In genomic region chr19:39363909-39364457, GRCh38 we compare ENCODE assay signal across 12 cellular contexts. TPM values are rescaled to one million over a fixed set of nuclear protein-coding genes. Genes with fewer than 3 reads are reported as not detected.
DNase-seq lines count a peak whose midpoint lies in the region; ATAC-seq and TF ChIP-seq lines count a peak whose summit lies in the region.
"Had no signal": no experiment of that assay in that cellular context is flagged by ENCODE, and none has a peak within 500 bp of the region (broad histone marks: within the 10 kb centered on the region; RNA-seq: fewer than 3 reads in every experiment).

No MANE protein-coding gene starts in this region.

- no peak overlapping the region for H3K4me3 ChIP-seq in esophagus muscularis mucosa
- H3K4me3 ChIP-seq in naive thymus-derived CD4-positive, alpha-beta T cell (ENCODE audit: low read length), result no peak overlapping the region

- no peak overlapping the region for H3K4me3 Mint-ChIP-seq in naive thymus-derived CD4-positive, alpha-beta T cell
- no peak overlapping the region for H3K4me3 Mint-ChIP-seq in Calu3 (ENCODE audit: low read depth, unreplicated experiment)

- H3K27me3 Mint-ChIP-seq in naive thymus-derived CD4-positive, alpha-beta T cell, result no peaks in the 10 kb centered on the region
- H3K27me3 Mint-ChIP-seq in Calu3 (ENCODE audit: unreplicated experiment), result no peaks in the 10 kb centered on the region
- H3K27me3 Mint-ChIP-seq: CD8-positive, alpha-beta memory T cell had no signal

- no peaks in the 10 kb centered on the region for H3K27me3 ChIP-seq in esophagus muscularis mucosa
- H3K27me3 ChIP-seq in naive thymus-derived CD4-positive, alpha-beta T cell (ENCODE audit: control insufficient read depth in 2 of 2, insufficient read depth in 2 of 2, low read length in 2 of 2), result no peaks in the 10 kb centered on the region

- TF ChIP-seq CTCF in esophagus muscularis mucosa (IDR thresholded peaks at IDR 0.05) (no peak), Calu3 (IDR thresholded peaks at IDR 0.05; ENCODE audit: unreplicated experiment) (no peak)

- no peak overlapping the region for H3K27ac Mint-ChIP-seq in naive thymus-derived CD4-positive, alpha-beta T cell
- no peak overlapping the region for H3K27ac Mint-ChIP-seq in Calu3 (ENCODE audit: unreplicated experiment)

- no peaks in the 10 kb centered on the region for H3K9me3 ChIP-seq in esophagus muscularis mucosa
- no peaks in the 10 kb centered on the region for H3K9me3 ChIP-seq in naive thymus-derived CD4-positive, alpha-beta T cell (ENCODE audit: control insufficient read depth in 2 of 3, low read length in 3 of 3)

- POLR2A ChIA-PET in naive thymus-derived CD4-positive, alpha-beta T cell (lab: Charles Lee), result no interaction called here

- TF ChIP-seq EP300 in esophagus muscularis mucosa (IDR thresholded peaks at IDR 0.05), result peak; percentile 49

- CTCF ChIA-PET in naive thymus-derived CD4-positive, alpha-beta T cell (lab: Charles Lee), result no interaction called here
- CTCF ChIA-PET in Calu3 (lab: Charles Lee), result no interaction called here

- intact Hi-C loops in esophagus muscularis mucosa (cut with DNase I), result no loop called here
- intact Hi-C loops in naive thymus-derived CD4-positive, alpha-beta T cell (cut with micrococcal nuclease), result no loop called here
- intact Hi-C loops in Calu3 (cut with micrococcal nuclease; ENCODE audit: unreplicated experiment), result no loop called here

- BruUV-seq in Calu3 (replicated peaks; lab: Mats Ljungman, UMichigan), result no TSS peak

- ATAC-seq in naive thymus-derived CD4-positive, alpha-beta T cell, result peak; percentile 8
- no peak for ATAC-seq in HG03108 (IDR thresholded peaks at IDR 0.05; ENCODE audit: unreplicated experiment)
- no peak for ATAC-seq in HG02610 (IDR thresholded peaks at IDR 0.05; ENCODE audit: unreplicated experiment)

- no peak for TF ChIP-seq POLR2A in esophagus muscularis mucosa (IDR thresholded peaks at IDR 0.05; ENCODE audit: low read depth)

- peaks cover 20 to 91% (median 74%) of the 10 kb centered on the region in 4 donors for H3K36me3 ChIP-seq in esophagus muscularis mucosa
- peaks cover 4 to 63% (median 13%) of the 10 kb centered on the region in 3 experiments for H3K36me3 ChIP-seq in naive thymus-derived CD4-positive, alpha-beta T cell (ENCODE audit: control insufficient read depth in 2 of 3, insufficient read depth in 3 of 3, low read length in 3 of 3)

- peaks cover 0 to 10% (median 0%) of the 10 kb centered on the region in 7 donors for H3K4me1 Mint-ChIP-seq in naive thymus-derived CD4-positive, alpha-beta T cell
- peaks cover 13% of the 10 kb centered on the region for H3K4me1 Mint-ChIP-seq in Calu3 (ENCODE audit: low read depth, unreplicated experiment)

- H3K9me3 Mint-ChIP-seq in naive thymus-derived CD4-positive, alpha-beta T cell, result no peaks in the 10 kb centered on the region
- no peaks in the 10 kb centered on the region for H3K9me3 Mint-ChIP-seq in Calu3 (ENCODE audit: low read depth, unreplicated experiment)
- H3K9me3 Mint-ChIP-seq: CD8-positive, alpha-beta memory T cell had no signal

- peak; percentile 25 for DNase-seq in stimulated activated CD4-positive, alpha-beta T cell treated with anti-CD3 and anti-CD28 coated beads, Interleukin-1b, Interleukin-23, amount 100 ng/mL, for 48 hours
- no peak for DNase-seq in stimulated activated CD4-positive, alpha-beta T cell treated with anti-CD3 and anti-CD28 coated beads, Interleukin-2, amount 100 ng/mL, for 48 hours
- DNase-seq in esophagus muscularis mucosa (ENCODE audit: extremely low spot score) (no peak), Calu3 (no peak)
- DNase-seq in naive thymus-derived CD4-positive, alpha-beta T cell, result no peak
- no peak for DNase-seq in effector CD8-positive, alpha-beta T cell (lab: John Stamatoyannopoulos, UW)
- DNase-seq: CD8-positive, alpha-beta memory T cell; NCI-H2107; stimulated activated CD8-positive, alpha-beta memory T cell treated with anti-CD3 and anti-CD28 coated beads, Interleukin-4, amount 100 ng/mL, for 48 hours had no signal

- peak overlapping the region; percentile 66 to 79 (median 72) for H3K27ac ChIP-seq in esophagus muscularis mucosa (replicated peaks in 1 of 4)
- no peak overlapping the region for H3K27ac ChIP-seq in naive thymus-derived CD4-positive, alpha-beta T cell (ENCODE audit: low read depth, low read length)

- WGBS in esophagus muscularis mucosa, result 80% methylated on average over 5 of the region's 5 CpGs

- H3K36me3 Mint-ChIP-seq in naive thymus-derived CD4-positive, alpha-beta T cell, result peaks cover 0 to 25% (median 14%) of the 10 kb centered on the region in 5 donors
- H3K36me3 Mint-ChIP-seq in Calu3 (ENCODE audit: insufficient read depth, unreplicated experiment), result peaks cover 55% of the 10 kb centered on the region

- peaks cover 27 to 58% (median 39%) of the 10 kb centered on the region in 4 donors for H3K4me1 ChIP-seq in esophagus muscularis mucosa
- no peaks in the 10 kb centered on the region for H3K4me1 ChIP-seq in naive thymus-derived CD4-positive, alpha-beta T cell (ENCODE audit: control insufficient read depth in 2 of 2, insufficient read depth in 2 of 2, low read length in 2 of 2)

RNA-seq across cellular contexts. Expression of gene SAMD4B, which starts 21.8 kb away (rescaled TPM):
- total RNA-seq in esophagus muscularis mucosa (100 to 1,000 TPM in 2 of 4 donors, 10 to 100 TPM in 2; 59.8 to 138 (median 104) TPM), Calu3 (2022) (214 and 237 TPM in 2 replicates)
- 10 to 100 TPM; 52.0 to 84.6 (median 65.6) TPM for total RNA-seq in naive thymus-derived CD4-positive, alpha-beta T cell
- 10 to 100 TPM in 1 of 2 donors, 1 to 10 TPM in 1; 7.3 to 19.7 TPM for polyA plus RNA-seq in naive thymus-derived CD4-positive, alpha-beta T cell

RNA-seq across cellular contexts. Expression of gene PAF1, which starts 26.9 kb away (rescaled TPM):
- total RNA-seq in esophagus muscularis mucosa (10 to 100 TPM; 31.6 to 47.2 (median 41.5) TPM), Calu3 (2022) (64.3 and 72.7 TPM in 2 replicates)
- 100 to 1,000 TPM in 1 of 5 experiments, 10 to 100 TPM in 4; 42.8 to 104 (median 55.5) TPM for total RNA-seq in naive thymus-derived CD4-positive, alpha-beta T cell
- 10 to 100 TPM; 35.8 to 59.7 TPM for polyA plus RNA-seq in naive thymus-derived CD4-positive, alpha-beta T cell

RNA-seq across cellular contexts. Expression of gene MED29, which starts 27.2 kb away (rescaled TPM):
- total RNA-seq in esophagus muscularis mucosa (10 to 100 TPM; 24.9 to 58.0 (median 38.3) TPM), Calu3 (2022) (56.8 and 66.6 TPM in 2 replicates)
- total RNA-seq in naive thymus-derived CD4-positive, alpha-beta T cell, result 10 to 100 TPM; 44.2 to 57.2 (median 49.4) TPM
- polyA plus RNA-seq in naive thymus-derived CD4-positive, alpha-beta T cell, result 10 to 100 TPM; 57.4 to 61.0 TPM

RNA-seq across cellular contexts. Expression of gene GMFG, which starts 28.1 kb away (rescaled TPM):
- total RNA-seq in esophagus muscularis mucosa, result 10 to 100 TPM in 2 of 4 donors, 1 to 10 TPM in 2; 4.2 to 26.2 (median 12.0) TPM
- 100 to 1,000 TPM; 345 to 516 (median 429) TPM for total RNA-seq in naive thymus-derived CD4-positive, alpha-beta T cell
- 1,000 to 10,000 TPM; 1,379 to 1,413 TPM for polyA plus RNA-seq in naive thymus-derived CD4-positive, alpha-beta T cell
- total RNA-seq in Calu3 (2022), result not detected in 2 replicates

RNA-seq across cellular contexts. Expression of gene ZFP36, which starts 42.7 kb away (rescaled TPM):
- 100 to 1,000 TPM; 135 to 577 (median 196) TPM for total RNA-seq in esophagus muscularis mucosa
- 1,000 to 10,000 TPM in 1 of 5 experiments, 100 to 1,000 TPM in 3, 10 to 100 TPM in 1; 72.1 to 1,250 (median 187) TPM for total RNA-seq in naive thymus-derived CD4-positive, alpha-beta T cell
- 10 to 100 TPM; 75.5 to 97.1 TPM for polyA plus RNA-seq in naive thymus-derived CD4-positive, alpha-beta T cell
- 70.8 and 107 TPM in 2 replicates for total RNA-seq in Calu3 (2022)
- polyA plus RNA-seq: neural cell had no signal
